Comparison of ENCODE assay signal across 19 cellular contexts in genomic region chr21:34897828-34898227, GRCh38.
"Had no signal": no experiment of that assay in that cellular context is flagged by ENCODE, and none has a peak within 500 bp of the region (broad histone marks: within the 10 kb centered on the region; RNA-seq: fewer than 3 reads in every experiment).

No MANE protein-coding gene starts in this region.

- DNase-seq: activated CD4-positive, alpha-beta T cell treated with anti-CD3 and anti-CD28 coated beads for 4 hours; activated gamma-delta T cell treated with Interleukin-2 at 50 U/mL for 16 hours; amniotic stem cell; effector CD8-positive, alpha-beta T cell; heart right ventricle; immature natural killer cell; kidney glomerular epithelial cell; left ventricle myocardium superior; nephron progenitor cell; nucleus accumbens; sigmoid colon; spleen; stimulated activated naive B cell treated with anti-CD40 and anti-IgM and Interleukin-4, amounts not matched to agents 10 μg/mL and 1 μg/mL and 100 μg/mL, for 72 hours; SW 1271; thyroid gland; WERI-Rb-1 had no signal

- H3K27ac Mint-ChIP-seq: dendritic cell treated with granulocyte-macrophage colony-stimulating factor and Interleukin-4, amounts not matched to agents 40 ng/mL and 50 ng/mL, for 4 days; immature natural killer cell; nephron progenitor cell; stimulated activated naive B cell treated with anti-CD40 and anti-IgM and Interleukin-4, amounts not matched to agents 10 μg/mL and 1 μg/mL and 100 μg/mL, for 72 hours had no signal

- ATAC-seq: esophagus mucosa; heart right ventricle; left ventricle myocardium superior; Right ventricle myocardium inferior; stimulated activated naive B cell treated with anti-CD40 and anti-IgM and Interleukin-4, amounts not matched to agents 10 μg/mL and 1 μg/mL and 100 μg/mL, for 72 hours had no signal

- H3K4me3 Mint-ChIP-seq: dendritic cell treated with granulocyte-macrophage colony-stimulating factor and Interleukin-4, amounts not matched to agents 40 ng/mL and 50 ng/mL, for 4 days; immature natural killer cell; nephron progenitor cell; stimulated activated naive B cell treated with anti-CD40 and anti-IgM and Interleukin-4, amounts not matched to agents 10 μg/mL and 1 μg/mL and 100 μg/mL, for 72 hours had no signal

- H3K4me1 Mint-ChIP-seq: nephron progenitor cell had no signal

- H3K27me3 Mint-ChIP-seq: dendritic cell treated with granulocyte-macrophage colony-stimulating factor and Interleukin-4, amounts not matched to agents 40 ng/mL and 50 ng/mL, for 4 days; stimulated activated naive B cell treated with anti-CD40 and anti-IgM and Interleukin-4, amounts not matched to agents 10 μg/mL and 1 μg/mL and 100 μg/mL, for 72 hours had no signal
